ENCODE assay signal across 19 cellular contexts in the genomic region with DNA sequence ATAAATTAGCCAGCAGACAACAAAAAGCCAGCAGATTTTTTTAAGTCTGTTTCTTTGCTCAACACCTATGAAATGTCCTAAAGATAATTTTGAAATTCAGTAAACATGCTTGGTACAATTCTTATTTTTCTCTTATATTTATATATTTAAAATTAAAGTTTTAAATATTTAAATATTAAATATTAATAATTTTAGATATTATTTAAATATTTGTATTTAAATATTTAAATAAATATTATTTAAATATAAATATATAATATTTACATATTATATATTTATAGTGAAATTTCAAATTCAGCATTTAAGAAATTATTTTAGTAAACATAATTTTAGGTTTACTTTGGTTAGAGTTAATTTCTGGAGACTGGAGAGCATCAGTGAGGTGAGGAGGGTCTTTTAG.
DNase-seq lines count a peak whose midpoint lies in the region; ATAC-seq, FAIRE-seq and TF ChIP-seq lines count a peak whose summit lies in the region.
"Had no signal": no experiment of that assay in that cellular context is flagged by ENCODE, and none has a peak within 500 bp of the region (broad histone marks: within the 10 kb centered on the region; RNA-seq: fewer than 3 reads in every experiment).

No MANE protein-coding gene starts in this region.

- no peaks in the 10 kb centered on the region for H3K27me3 Mint-ChIP-seq in WTC11 (ENCODE audit: low read depth)
- H3K27me3 Mint-ChIP-seq: CD4-positive, alpha-beta memory T cell had no signal

- H3K36me3 Mint-ChIP-seq in WTC11 = no peaks in the 10 kb centered on the region
- H3K36me3 Mint-ChIP-seq: CD4-positive, alpha-beta memory T cell had no signal

- no peaks in the 10 kb centered on the region for H3K9me3 ChIP-seq in small intestine (ENCODE audit: control insufficient read depth, low read depth)

- POLR2A ChIA-PET in WTC11 (lab: Charles Lee) = no interaction called here

- no peak overlapping the region for H3K4me3 ChIP-seq in small intestine (ENCODE audit: low read depth in 1 of 2, low read length in 2 of 2)
- H3K4me3 ChIP-seq: GM23338 had no signal

- no peak for TF ChIP-seq CTCF in WTC11 (IDR thresholded peaks at IDR 0.05)

- no peak overlapping the region for H3K27ac Mint-ChIP-seq in WTC11
- H3K27ac Mint-ChIP-seq: CD4-positive, alpha-beta memory T cell; GM23338; H9 had no signal

- DNase-seq in WTC11 (ENCODE audit: low spot score) (no peak), frontal cortex (ENCODE audit: low spot score in 2 of 2) (no peak), small intestine (no peak), dermis blood vessel endothelial cell (no peak), SKM-1 treated with dmso at 0.1 percent for 144 hours (lab: John Stamatoyannopoulos, UW; ENCODE audit: unreplicated experiment) (no peak), NCI-H1694 (lab: John Stamatoyannopoulos, UW) (no peak)
- DNase-seq: 8988T; C1 segment of cervical spinal cord; Calu3; CD4-positive, alpha-beta memory T cell; COR-L47; DMS53; DMS79 treated with DMSO at 0.1 percent for 48 hours; H9 had no signal

- H3K4me1 ChIP-seq in small intestine (ENCODE audit: control insufficient read depth in 2 of 2, insufficient read depth in 1 of 2, low read depth in 1 of 2, low read length in 1 of 2) = no peaks in the 10 kb centered on the region

- no peak for ATAC-seq in WTC11
- ATAC-seq: GM23338, HCT116 had no signal

- no peaks in the 10 kb centered on the region for H3K36me3 ChIP-seq in small intestine (ENCODE audit: control insufficient read depth in 2 of 2, insufficient read depth in 2 of 2, low read length in 2 of 2)

- H3K4me3 Mint-ChIP-seq in WTC11 = no peak overlapping the region
- H3K4me3 Mint-ChIP-seq: CD4-positive, alpha-beta memory T cell; GM23338; H9 had no signal

- no peak overlapping the region for H3K27ac ChIP-seq in small intestine (ENCODE audit: low read depth in 1 of 2, low read length in 1 of 2)

- FAIRE-seq in G401.6 (lab: Jason Lieb, UNC) = peak; percentile 98
- FAIRE-seq in frontal cortex (lab: Jason Lieb, UNC) = peak; percentile 92
- FAIRE-seq in small intestine (lab: Jason Lieb, UNC) = peak; percentile 95
- FAIRE-seq: GM12892, GM19239 had no signal

- H3K4me1 Mint-ChIP-seq in WTC11 = no peaks in the 10 kb centered on the region
- H3K4me1 Mint-ChIP-seq: CD4-positive, alpha-beta memory T cell; GM23338; H9 had no signal

- no peaks in the 10 kb centered on the region for H3K27me3 ChIP-seq in small intestine (ENCODE audit: control insufficient read depth in 2 of 2, insufficient read depth in 2 of 2, low read length in 2 of 2)

- H3K9me3 Mint-ChIP-seq in WTC11 = no peaks in the 10 kb centered on the region
- H3K9me3 Mint-ChIP-seq: GM23338 had no signal

- CTCF ChIA-PET in WTC11 (lab: Charles Lee) = no interaction called here

TF ChIP-seq in WTC11, 78 proteins besides CTCF, POLR2A, EP300 and RAD21:
- peak; percentile 98 for TF ChIP-seq HMGA2 (CRISPR knock-in tag; IDR thresholded peaks at IDR 0.05)
- no peak for TF ChIP-seq ZBTB21 (CRISPR knock-in tag; IDR thresholded peaks at IDR 0.05; ENCODE audit: borderline replicate concordance)
